Comparison of ENCODE assay signal across 15 cellular contexts in the genomic region with DNA sequence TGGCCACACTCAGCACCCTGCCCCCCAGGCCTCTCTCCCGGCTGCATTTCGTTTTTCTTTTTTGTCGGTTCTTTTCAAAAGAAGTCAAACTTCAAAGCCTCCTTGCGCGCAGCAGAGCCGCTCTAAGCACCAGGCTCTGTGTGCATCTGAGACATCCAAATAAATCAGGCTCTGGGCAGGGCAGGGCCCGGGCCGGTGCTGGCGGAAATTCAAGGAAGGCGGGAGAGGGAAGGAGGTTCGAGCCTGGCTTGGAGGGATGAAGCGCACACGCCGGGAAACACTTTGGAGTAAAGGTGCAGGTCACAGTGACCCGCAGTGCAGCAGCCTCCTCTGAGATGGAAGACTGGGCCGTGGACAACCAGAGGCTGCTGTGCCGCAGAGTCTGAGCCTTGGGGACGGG. TPM values are rescaled to one million over a fixed set of nuclear protein-coding genes. Genes with fewer than 3 reads are reported as not detected.
DNase-seq lines count a peak whose midpoint lies in the region; ATAC-seq and TF ChIP-seq lines count a peak whose summit lies in the region.
"Had no signal": no experiment of that assay in that cellular context is flagged by ENCODE, and none has a peak within 500 bp of the region (broad histone marks: within the 10 kb centered on the region; RNA-seq: fewer than 3 reads in every experiment).

No MANE protein-coding gene starts in this region.

- H3K9me3 ChIP-seq in Panc1 (ENCODE audit: control insufficient read depth, insufficient read depth, low read depth, low read length) (no peaks in the 10 kb centered on the region), osteoblast (ENCODE audit: low read depth, low read length) (no peaks in the 10 kb centered on the region), upper lobe of right lung (no peaks in the 10 kb centered on the region)
- H3K9me3 ChIP-seq: A549 had no signal

- in situ Hi-C loops in Panc1 (cut with HindIII; ENCODE audit: low pct_unique_long_range_greater_than_20kb, low sequenced_read_pairs): no loop called here
- in situ Hi-C loops in ACHN (cut with HindIII; ENCODE audit: low pct_ligation_motif_present, low pct_unique_long_range_greater_than_20kb, low sequenced_read_pairs): no loop called here

- H4K20me1 ChIP-seq in osteoblast (ENCODE audit: insufficient read depth, low read length): no peaks in the 10 kb centered on the region

- BruUV-seq in Panc1 (replicated peaks; lab: Mats Ljungman, UMichigan): no TSS peak

- POLR2A ChIA-PET in Panc1 (lab: Charles Lee): no interaction called here

- peaks cover 8% of the 10 kb centered on the region for H3K27me3 Mint-ChIP-seq in mesothelial cell of epicardium (ENCODE audit: low read depth)
- H3K27me3 Mint-ChIP-seq in stimulated activated naive B cell treated with anti-CD40 and anti-IgM and Interleukin-4, amounts not matched to agents 10 μg/mL and 1 μg/mL and 100 μg/mL, for 72 hours: peaks cover 36 to 51% of the 10 kb centered on the region in 2 donors

- no peak overlapping the region for H3K4me2 ChIP-seq in osteoblast (ENCODE audit: insufficient read depth, low read length)
- H3K4me2 ChIP-seq: A549 had no signal

- CTCF ChIA-PET in Panc1 (lab: Charles Lee): no interaction called here

- no peaks in the 10 kb centered on the region for H3K79me2 ChIP-seq in osteoblast (ENCODE audit: insufficient read depth, low read length)

- H3K9me3 Mint-ChIP-seq in mesothelial cell of epicardium: no peaks in the 10 kb centered on the region
- no peaks in the 10 kb centered on the region for H3K9me3 Mint-ChIP-seq in stimulated activated naive B cell treated with anti-CD40 and anti-IgM and Interleukin-4, amounts not matched to agents 10 μg/mL and 1 μg/mL and 100 μg/mL, for 72 hours
- H3K9me3 Mint-ChIP-seq: HFFc6 had no signal

- peak overlapping the region; percentile 31; the same call in 1 of the 2 replicates for H3K27ac ChIP-seq in Panc1 (ENCODE audit: low read length)
- H3K27ac ChIP-seq in osteoblast (ENCODE audit: low read depth, low read length): no peak overlapping the region
- H3K27ac ChIP-seq in upper lobe of right lung: no peak overlapping the region
- H3K27ac ChIP-seq: A549, GM23248 had no signal

- H3K4me1 ChIP-seq in Panc1 (ENCODE audit: control insufficient read depth, insufficient read depth, low read length): peaks cover 30% of the 10 kb centered on the region
- no peaks in the 10 kb centered on the region for H3K4me1 ChIP-seq in osteoblast (ENCODE audit: insufficient read depth, low read length)
- H3K4me1 ChIP-seq in upper lobe of right lung: no peaks in the 10 kb centered on the region
- H3K4me1 ChIP-seq: A549 had no signal

- no peaks in the 10 kb centered on the region for H3K27me3 ChIP-seq in Panc1 (ENCODE audit: control insufficient read depth, insufficient read depth, low read length)
- H3K27me3 ChIP-seq in osteoblast (ENCODE audit: insufficient read depth, low read length): peaks cover 37% of the 10 kb centered on the region
- H3K27me3 ChIP-seq in upper lobe of right lung: peaks cover 33% of the 10 kb centered on the region

- H3K36me3 ChIP-seq in Panc1 (ENCODE audit: control insufficient read depth, insufficient read depth, low read length): peaks cover 2% of the 10 kb centered on the region; the same call in 1 of the 2 replicates
- H3K36me3 ChIP-seq in osteoblast (ENCODE audit: insufficient read depth, low read length): no peaks in the 10 kb centered on the region
- no peaks in the 10 kb centered on the region for H3K36me3 ChIP-seq in upper lobe of right lung

- TF ChIP-seq CTCF in Panc1 (IDR thresholded peaks at IDR 0.05) (no peak), mesothelial cell of epicardium (IDR thresholded peaks at IDR 0.05; ENCODE audit: unreplicated experiment) (no peak), osteoblast (IDR thresholded peaks at IDR 0.05; ENCODE audit: extremely low read depth, low read depth, low read length) (no peak), upper lobe of right lung (IDR thresholded peaks at IDR 0.05) (no peak)

- no peak for ATAC-seq in Panc1
- ATAC-seq in stimulated activated naive B cell treated with anti-CD40 and anti-IgM and Interleukin-4, amounts not matched to agents 10 μg/mL and 1 μg/mL and 100 μg/mL, for 72 hours (replicated peaks): no peak
- ATAC-seq in upper lobe of right lung: no peak
- ATAC-seq in HG03108 (IDR thresholded peaks at IDR 0.05; ENCODE audit: unreplicated experiment): no peak
- ATAC-seq: A549, GM12878, HepG2 had no signal

- H3K36me3 Mint-ChIP-seq in mesothelial cell of epicardium: no peaks in the 10 kb centered on the region
- no peaks in the 10 kb centered on the region for H3K36me3 Mint-ChIP-seq in stimulated activated naive B cell treated with anti-CD40 and anti-IgM and Interleukin-4, amounts not matched to agents 10 μg/mL and 1 μg/mL and 100 μg/mL, for 72 hours

- H3K27ac Mint-ChIP-seq in mesothelial cell of epicardium: peak overlapping the region; percentile 74
- H3K27ac Mint-ChIP-seq in stimulated activated naive B cell treated with anti-CD40 and anti-IgM and Interleukin-4, amounts not matched to agents 10 μg/mL and 1 μg/mL and 100 μg/mL, for 72 hours: no peak overlapping the region
- H3K27ac Mint-ChIP-seq: HFFc6 had no signal

- no peak overlapping the region for H2AFZ ChIP-seq in osteoblast (ENCODE audit: low read length)
- H2AFZ ChIP-seq: GM23248 had no signal

- H3K4me3 ChIP-seq in Panc1 (ENCODE audit: low read depth in 2 of 2, low read length in 2 of 2) (no peak overlapping the region), osteoblast (ENCODE audit: insufficient read depth, low read length) (no peak overlapping the region), upper lobe of right lung (no peak overlapping the region)
- H3K4me3 ChIP-seq: A549, GM12878, GM23248 had no signal

- intact Hi-C loops in Panc1 (cut with micrococcal nuclease; ENCODE audit: unreplicated experiment): loop anchor here (10.0 kb wide), 1 partner anchor 325 kb away; a partner anchor contains a TSS
- intact Hi-C loops in upper lobe of right lung (cut with DNase I): no loop called here

- H3K4me3 Mint-ChIP-seq in mesothelial cell of epicardium: peak overlapping the region; percentile 42
- H3K4me3 Mint-ChIP-seq in stimulated activated naive B cell treated with anti-CD40 and anti-IgM and Interleukin-4, amounts not matched to agents 10 μg/mL and 1 μg/mL and 100 μg/mL, for 72 hours: no peak overlapping the region
- H3K4me3 Mint-ChIP-seq: HFFc6 had no signal

- no peak for DNase-seq in Panc1 (ENCODE audit: low read depth, low spot score)
- DNase-seq in mesothelial cell of epicardium (ENCODE audit: low spot score in 2 of 2, unreplicated experiment in 2 of 2): peak in 1 of 2 experiments; percentile 62
- DNase-seq in osteoblast (ENCODE audit: insufficient read length, low spot score, missing footprints): peak; percentile 81
- DNase-seq in stimulated activated naive B cell treated with anti-CD40 and anti-IgM and Interleukin-4, amounts not matched to agents 10 μg/mL and 1 μg/mL and 100 μg/mL, for 72 hours: no peak
- DNase-seq in upper lobe of right lung: no peak
- DNase-seq in ACHN: no peak
- DNase-seq: DMS53, GM23248, HCEC 1CT, HFFc6 had no signal

- peaks cover 36% of the 10 kb centered on the region for H3K4me1 Mint-ChIP-seq in mesothelial cell of epicardium
- peaks cover 0 to 4% of the 10 kb centered on the region in 2 donors for H3K4me1 Mint-ChIP-seq in stimulated activated naive B cell treated with anti-CD40 and anti-IgM and Interleukin-4, amounts not matched to agents 10 μg/mL and 1 μg/mL and 100 μg/mL, for 72 hours

RNA-seq across cellular contexts. Expression of a gene that starts 5.8 kb away (rescaled TPM):
- total RNA-seq in Panc1 (2021; ENCODE audit: unreplicated experiment) (53.2 TPM), mesothelial cell of epicardium (26.0 to 30.0 TPM (median 27.5 TPM) in 3 replicates), osteoblast (not detected in 2 replicates), upper lobe of right lung (2.5 TPM)
- 45.6 TPM for polyA plus RNA-seq in Panc1 (2012; ENCODE audit: insufficient read length)
- total RNA-seq: GM12878, GM23248, HFFc6 had no signal
- polyA plus RNA-seq: BJ, GM12878, GM23248 had no signal

RNA-seq across cellular contexts. Expression of a gene that starts 42.7 kb away (rescaled TPM):
- not detected for total RNA-seq in Panc1 (2021; ENCODE audit: unreplicated experiment)
- not detected for polyA plus RNA-seq in Panc1 (2012; ENCODE audit: insufficient read length)
- total RNA-seq in mesothelial cell of epicardium: 12.3 to 13.5 TPM (median 12.6 TPM) in 3 replicates
- total RNA-seq in osteoblast: not detected in 2 replicates
- 0.64 TPM for total RNA-seq in upper lobe of right lung
- total RNA-seq: GM12878, GM23248, HFFc6 had no signal
- polyA plus RNA-seq: A549, BJ, GM12878, GM23248 had no signal
